Comparison of ENCODE assay signal across 12 cellular contexts in the genomic region with DNA sequence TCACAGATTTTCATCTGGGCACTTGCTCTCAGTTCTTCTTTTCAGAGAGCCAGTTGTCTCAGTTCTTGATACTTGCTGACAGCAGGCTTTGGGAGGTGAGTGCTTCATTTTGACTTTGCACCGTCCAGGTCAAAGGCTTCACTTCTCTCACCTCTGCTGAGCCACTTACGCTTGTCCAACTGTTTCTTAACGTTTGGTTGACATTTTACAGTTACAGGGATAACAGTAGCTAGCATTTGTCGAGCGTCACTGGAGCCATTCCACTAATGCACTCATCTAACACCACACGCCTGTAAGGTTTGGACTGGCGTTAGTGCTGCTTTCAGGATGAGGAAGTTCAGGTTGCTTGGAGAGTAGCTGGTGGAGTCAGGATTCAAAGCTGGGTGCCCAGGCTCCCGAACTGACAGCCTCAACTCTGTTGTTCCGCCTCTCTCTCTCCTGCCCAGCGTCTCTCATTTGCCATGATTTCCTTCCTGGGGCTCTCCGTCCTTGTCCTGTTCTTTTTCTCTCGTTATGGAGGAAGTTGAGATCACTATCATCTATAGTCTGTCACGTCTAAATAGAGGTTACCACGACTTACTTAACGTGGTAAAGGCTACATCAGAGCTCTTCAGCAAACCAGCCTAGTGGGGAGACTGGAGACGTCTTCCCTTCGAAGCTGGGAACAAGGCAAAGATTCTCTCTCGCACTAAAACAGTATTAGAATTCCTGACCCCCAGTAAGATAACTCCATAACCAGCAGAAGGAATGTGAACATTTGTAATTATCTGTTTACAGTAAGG.
DNase-seq lines count a peak whose midpoint lies in the region; ATAC-seq and TF ChIP-seq lines count a peak whose summit lies in the region.
"Had no signal": no experiment of that assay in that cellular context is flagged by ENCODE, and none has a peak within 500 bp of the region (broad histone marks: within the 10 kb centered on the region; RNA-seq: fewer than 3 reads in every experiment).

No MANE protein-coding gene starts in this region.

- H4K5ac ChIP-seq in mesendoderm (ENCODE audit: low read length): no peak overlapping the region

- POLR2A ChIA-PET in CD4-positive, alpha-beta T cell (lab: Charles Lee): interaction anchor here (0.6 to 1.8 kb wide), 7 partner anchors 9 to 158 kb away, joined by 3 to 11 read pairs (median 7); no protein-coding TSS in a partner anchor
- POLR2A ChIA-PET in activated CD4-positive, alpha-beta memory T cell treated with anti-CD3 and anti-CD28 coated beads, Interleukin-2, amount 10 ng/mL, durations not matched to agents 7 days and 5 days (lab: Charles Lee): interaction anchor here (0.6 to 2.2 kb wide), 16 partner anchors 9 to 925 kb away, joined by 3 to 27 read pairs (median 4); partner anchors contain the start of gene RPTOR

- no peak overlapping the region for H3K4ac ChIP-seq in mesendoderm (ENCODE audit: low read depth, low read length)

- H3K9me3 ChIP-seq in CD4-positive, alpha-beta T cell (ENCODE audit: control insufficient read depth, low read length): no peaks in the 10 kb centered on the region
- H3K9me3 ChIP-seq: esophagus muscularis mucosa, MG63, SK-N-SH had no signal

- H3K36me3 Mint-ChIP-seq in CD4-positive, alpha-beta T cell (ENCODE audit: low read depth): peaks cover 1% of the 10 kb centered on the region
- peaks cover 35% of the 10 kb centered on the region for H3K36me3 Mint-ChIP-seq in activated CD4-positive, alpha-beta memory T cell treated with anti-CD3 and anti-CD28 coated beads, Interleukin-2, amount 10 ng/mL, durations not matched to agents 7 days and 5 days (ENCODE audit: low read depth)

- H3K9me3 Mint-ChIP-seq in CD4-positive, alpha-beta T cell: no peaks in the 10 kb centered on the region
- H3K9me3 Mint-ChIP-seq in activated CD4-positive, alpha-beta memory T cell treated with anti-CD3 and anti-CD28 coated beads, Interleukin-2, amount 10 ng/mL, durations not matched to agents 7 days and 5 days: no peaks in the 10 kb centered on the region

- H3K4me2 ChIP-seq in mesendoderm (ENCODE audit: low read length): no peak overlapping the region
- H3K4me2 ChIP-seq: SK-N-SH had no signal

- intact Hi-C loops in CD4-positive, alpha-beta T cell (cut with DNase I, micrococcal nuclease): loop anchor here in 1 of 2 experiments (2.0 kb wide), 1 partner anchor 15 kb away; no protein-coding TSS in a partner anchor

- H3K4me3 Mint-ChIP-seq in CD4-positive, alpha-beta T cell: peak overlapping the region; percentile 43
- peak overlapping the region; percentile 48 for H3K4me3 Mint-ChIP-seq in activated CD4-positive, alpha-beta memory T cell treated with anti-CD3 and anti-CD28 coated beads, Interleukin-2, amount 10 ng/mL, durations not matched to agents 7 days and 5 days

- ATAC-seq in CD4-positive, alpha-beta T cell (ENCODE audit: poor library complexity): peak; percentile 35
- ATAC-seq in HG02870 (IDR thresholded peaks at IDR 0.05; ENCODE audit: unreplicated experiment) (no peak), GM19351 (IDR thresholded peaks at IDR 0.05; ENCODE audit: unreplicated experiment) (no peak)

- H3K27ac ChIP-seq in CD4-positive, alpha-beta T cell (ENCODE audit: low read depth, low read length): peak overlapping the region; percentile 41
- peak overlapping the region; percentile 60 for H3K27ac ChIP-seq in HL-60 (replicated peaks)
- H3K27ac ChIP-seq in mesendoderm (ENCODE audit: low read depth, low read length): no peak overlapping the region
- H3K27ac ChIP-seq: brain microvascular endothelial cell, esophagus muscularis mucosa had no signal

- CTCF ChIA-PET in CD4-positive, alpha-beta T cell (lab: Charles Lee): interaction anchor here (1.4 to 2.0 kb wide), 2 partner anchors 10 to 126 kb away, joined by 3 to 7 read pairs; no protein-coding TSS in a partner anchor
- CTCF ChIA-PET in activated CD4-positive, alpha-beta memory T cell treated with anti-CD3 and anti-CD28 coated beads, Interleukin-2, amount 10 ng/mL, durations not matched to agents 7 days and 5 days (lab: Charles Lee): interaction anchor here (1.0 to 1.6 kb wide), 3 partner anchors 15 to 220 kb away, joined by 3 to 7 read pairs (median 5); no protein-coding TSS in a partner anchor

- no peak overlapping the region for H2BK5ac ChIP-seq in mesendoderm (ENCODE audit: low read length)

- no peak overlapping the region for H3K9ac ChIP-seq in mesendoderm (ENCODE audit: low read length)
- H3K9ac ChIP-seq: SK-N-SH had no signal

- H3K23ac ChIP-seq in mesendoderm (ENCODE audit: low read length): no peak overlapping the region

- no peaks in the 10 kb centered on the region for H3K4me1 ChIP-seq in mesendoderm (ENCODE audit: control insufficient read depth, low read depth, low read length)

- no peak for TF ChIP-seq CTCF in CD4-positive, alpha-beta T cell (IDR thresholded peaks at IDR 0.05)
- no peak for TF ChIP-seq CTCF in HL-60 (IDR thresholded peaks at IDR 0.05; ENCODE audit: insufficient read depth, low read length)

- H3K56ac ChIP-seq in mesendoderm (ENCODE audit: low read length): no peak overlapping the region

- H2BK120ac ChIP-seq in mesendoderm (ENCODE audit: low read depth, low read length): no peak overlapping the region

- H3K27me3 Mint-ChIP-seq in CD4-positive, alpha-beta T cell: no peaks in the 10 kb centered on the region
- no peaks in the 10 kb centered on the region for H3K27me3 Mint-ChIP-seq in activated CD4-positive, alpha-beta memory T cell treated with anti-CD3 and anti-CD28 coated beads, Interleukin-2, amount 10 ng/mL, durations not matched to agents 7 days and 5 days

- peaks cover 78% of the 10 kb centered on the region for H3K4me1 Mint-ChIP-seq in CD4-positive, alpha-beta T cell (ENCODE audit: low read depth)
- peaks cover 68% of the 10 kb centered on the region for H3K4me1 Mint-ChIP-seq in activated CD4-positive, alpha-beta memory T cell treated with anti-CD3 and anti-CD28 coated beads, Interleukin-2, amount 10 ng/mL, durations not matched to agents 7 days and 5 days

- no peak overlapping the region for H3K4me3 ChIP-seq in HL-60 (replicated peaks; ENCODE audit: insufficient read depth, low read length)
- H3K4me3 ChIP-seq in mesendoderm (ENCODE audit: low read length): no peak overlapping the region
- H3K4me3 ChIP-seq: esophagus muscularis mucosa, MG63 had no signal

- H2AK5ac ChIP-seq in mesendoderm (ENCODE audit: low read length): no peak overlapping the region

- H3K36me3 ChIP-seq in mesendoderm (ENCODE audit: control insufficient read depth, insufficient read depth, low read length): no peaks in the 10 kb centered on the region
- H3K36me3 ChIP-seq: brain microvascular endothelial cell had no signal

- no peak overlapping the region for H4K8ac ChIP-seq in mesendoderm (ENCODE audit: low read depth, low read length)

- no CpG with 5 or more reads among the region's 18 CpGs for WGBS in mesendoderm (ENCODE audit: extremely low coverage, insufficient coverage, low lambda C conversion rate)

- no peaks in the 10 kb centered on the region for H3K79me1 ChIP-seq in mesendoderm (ENCODE audit: low read length)

- no peaks in the 10 kb centered on the region for H3K79me2 ChIP-seq in mesendoderm (ENCODE audit: control insufficient read depth, insufficient read depth, low read length)

- no peak for DNase-seq in CD4-positive, alpha-beta T cell
- DNase-seq in HL-60 (ENCODE audit: low read depth in 1 of 2, low spot score in 1 of 2): peak in 1 of 2 experiments; percentile 71
- DNase-seq in activated CD4-positive, alpha-beta memory T cell treated with anti-CD3 and anti-CD28 coated beads, Interleukin-2, amount 10 ng/mL, durations not matched to agents 7 days and 5 days: no peak
- DNase-seq in mesendoderm: peak; percentile 26
- DNase-seq in DMS79 treated with DMSO at 0.1 percent for 48 hours (lab: John Stamatoyannopoulos, UW): no peak
- no peak for DNase-seq in middle frontal gyrus (ENCODE audit: extremely low spot score, low spot score)
- DNase-seq: brain microvascular endothelial cell, MG63, SK-N-SH had no signal

- H3K18ac ChIP-seq in mesendoderm (ENCODE audit: low read length): no peak overlapping the region

- H3K27me3 ChIP-seq in CD4-positive, alpha-beta T cell (ENCODE audit: control insufficient read depth, insufficient read depth, low read length): no peaks in the 10 kb centered on the region
- H3K27me3 ChIP-seq in HL-60 (ENCODE audit: insufficient read depth, poor library complexity, severe bottlenecking) (no peaks in the 10 kb centered on the region), mesendoderm (ENCODE audit: insufficient read depth, low read length, poor library complexity) (no peaks in the 10 kb centered on the region)
- H3K27me3 ChIP-seq: brain microvascular endothelial cell, esophagus muscularis mucosa, MG63 had no signal

- H3K27ac Mint-ChIP-seq in CD4-positive, alpha-beta T cell: peak overlapping the region; percentile 81
- peak overlapping the region; percentile 90 for H3K27ac Mint-ChIP-seq in activated CD4-positive, alpha-beta memory T cell treated with anti-CD3 and anti-CD28 coated beads, Interleukin-2, amount 10 ng/mL, durations not matched to agents 7 days and 5 days

- no peak overlapping the region for H2BK15ac ChIP-seq in mesendoderm (replicated peaks; ENCODE audit: low read depth)
